8 cellular contexts compared by ENCODE assay signal in the genomic region with DNA sequence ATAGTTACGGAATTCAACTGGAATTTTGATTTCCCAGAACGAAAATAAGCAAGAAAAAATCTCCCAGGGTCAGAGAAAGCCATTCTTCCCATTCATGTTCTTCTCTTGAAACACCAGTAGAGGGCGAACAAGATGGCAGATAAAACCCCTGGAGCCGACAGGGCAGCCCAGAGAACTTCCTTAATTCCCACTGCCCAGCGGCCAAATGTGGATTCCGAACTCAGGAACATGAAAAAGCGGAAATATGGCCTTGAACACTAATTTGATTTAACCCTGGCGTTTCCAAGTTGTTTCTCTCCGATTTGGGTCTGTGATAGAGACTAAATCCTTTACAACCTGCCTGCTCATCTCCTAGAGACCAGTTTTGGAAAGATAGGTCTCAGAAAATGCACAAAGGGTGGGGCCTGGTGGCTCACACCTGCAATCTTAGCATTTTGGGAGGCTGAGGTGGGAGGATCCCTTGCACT.
A peak's percentile ranks its signal among the peaks of the same experiment; 100 is the strongest.
DNase-seq lines count a peak whose midpoint lies in the region; ATAC-seq and TF ChIP-seq lines count a peak whose summit lies in the region.

No MANE protein-coding gene starts in this region.

- TF ChIP-seq CTCF in AG09319 (IDR thresholded peaks at IDR 0.05; ENCODE audit: low read depth, low read length) (peak; percentile 81), GM13976 (IDR thresholded peaks at IDR 0.05; ENCODE audit: borderline replicate concordance, control extremely low read depth, extremely low read depth, insufficient read depth, missing control alignments) (peak; percentile 72)

- ATAC-seq in HG02623 (IDR thresholded peaks at IDR 0.05; ENCODE audit: unreplicated experiment), result no peak

- in situ Hi-C loops in GM13976 (cut with MboI; ENCODE audit: low sequenced_read_pairs, unreplicated experiment), result no loop called here

- DNase-seq in AG09319 (ENCODE audit: extremely low read depth, low read depth), result peak; percentile 41
- peak; percentile 60 for DNase-seq in GM13976 (ENCODE audit: low spot score)
- peak; percentile 24 for DNase-seq in HS-27A (ENCODE audit: low read depth)
- peak; percentile 31 for DNase-seq in NCI-H82 treated with DMSO at 0.1 percent for 48 hours (lab: John Stamatoyannopoulos, UW; ENCODE audit: unreplicated experiment)
- DNase-seq in activated gamma-delta T cell treated with anti-CD3 and anti-CD28 coated beads, Interleukin-2, amount 50 U/mL, for 16 hours (ENCODE audit: low read depth), result peak; percentile 2
- peak; percentile 71 for DNase-seq in foreskin melanocyte
- peak in 37 of 56 donors; percentile 0 to 44 (median 7) for DNase-seq in nucleus accumbens (lab: John Stamatoyannopoulos, UW)

Comparison
In these comparisons a context has a peak if more than half of its experiments do, and no peak if none do; other contexts are left out.
1. DNase-seq: peak in every context shown above with its lines; median percentile 71 in foreskin melanocyte; 60 in GM13976; 41 in AG09319; 31 in NCI-H82 treated with DMSO at 0.1 percent for 48 hours; 24 in HS-27A; 7 in nucleus accumbens; 2 in activated gamma-delta T cell treated with anti-CD3 and anti-CD28 coated beads, Interleukin-2, amount 50 U/mL, for 16 hours.